ENCODE assay signal across 11 cellular contexts in the genomic region with DNA sequence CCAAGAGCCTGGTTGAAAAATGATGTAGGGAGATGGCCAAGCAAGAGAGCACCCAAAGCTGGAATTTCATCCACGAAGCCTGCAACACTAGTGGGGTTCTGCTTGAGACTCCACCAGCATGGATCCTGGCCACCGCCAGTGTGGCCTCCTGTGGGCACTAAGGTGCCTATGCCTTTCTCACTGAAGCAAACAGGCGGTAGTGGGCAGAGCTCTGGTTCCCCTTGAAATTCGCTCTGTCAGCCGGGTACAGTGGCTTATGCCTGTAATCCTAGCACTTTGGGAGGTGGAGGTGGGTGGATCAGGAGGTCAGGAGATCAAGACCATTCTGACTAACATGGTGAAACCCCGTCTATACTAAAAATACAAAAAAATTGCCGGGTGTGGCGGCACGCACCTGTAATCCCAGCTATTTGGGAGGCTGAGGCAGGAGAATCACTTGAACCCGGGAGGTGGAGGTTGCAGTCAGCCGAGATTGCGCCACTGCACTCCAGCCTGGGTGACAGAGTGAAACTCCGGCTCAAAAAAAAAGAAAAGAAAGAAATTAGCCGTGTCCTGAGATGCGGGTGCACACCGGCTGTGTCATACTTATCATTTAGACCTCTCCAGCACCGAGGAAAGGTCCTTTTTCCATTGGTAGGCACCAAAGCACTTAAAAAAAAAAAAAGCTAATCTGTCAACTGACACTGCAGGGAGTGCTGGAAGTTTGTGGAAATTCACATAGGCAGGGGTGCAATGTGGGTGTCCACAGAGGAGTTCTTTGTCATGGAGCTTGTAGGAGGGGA. TPM values are rescaled to one million over a fixed set of nuclear protein-coding genes. Genes with fewer than 3 reads are reported as not detected.
DNase-seq lines count a peak whose midpoint lies in the region; ATAC-seq, FAIRE-seq and TF ChIP-seq lines count a peak whose summit lies in the region.
"Had no signal": no experiment of that assay in that cellular context is flagged by ENCODE, and none has a peak within 500 bp of the region (broad histone marks: within the 10 kb centered on the region; RNA-seq: fewer than 3 reads in every experiment).

No MANE protein-coding gene starts in this region.

- H2AFZ ChIP-seq in OCI-LY7 (ENCODE audit: low read length) (no peak overlapping the region), endothelial cell of umbilical vein (ENCODE audit: low read depth, low read length) (no peak overlapping the region)

- H3K4me1 ChIP-seq in OCI-LY7 (ENCODE audit: insufficient read depth, low read length, poor library complexity, severe bottlenecking) (peaks cover 54% of the 10 kb centered on the region), endothelial cell of umbilical vein (ENCODE audit: control insufficient read depth, extremely low read depth, insufficient read depth, low read length) (peaks cover 15% of the 10 kb centered on the region)

- no peaks in the 10 kb centered on the region for H3K9me3 Mint-ChIP-seq in activated T-cell treated with anti-CD3 and anti-CD28 coated beads, Interleukin-2, amount 50 U/mL, for 24 hours
- H3K9me3 Mint-ChIP-seq in stimulated activated naive B cell treated with anti-CD40 and anti-IgM and Interleukin-4, amounts not matched to agents 10 μg/mL and 1 μg/mL and 100 μg/mL, for 72 hours = no peaks in the 10 kb centered on the region

- H3K36me3 ChIP-seq in OCI-LY7 (ENCODE audit: insufficient read depth, low read length) (peaks cover 75% of the 10 kb centered on the region), endothelial cell of umbilical vein (ENCODE audit: control insufficient read depth in 2 of 2, extremely low read depth in 1 of 2, insufficient read depth in 2 of 2, low read length in 2 of 2) (peaks cover 3 to 4% of the 10 kb centered on the region in 2 experiments), MG63 (peaks cover 9% of the 10 kb centered on the region)

- H3K4me3 ChIP-seq in OCI-LY7 (ENCODE audit: low read depth, low read length, poor library complexity, severe bottlenecking) (peak overlapping the region; percentile 57), endothelial cell of umbilical vein (replicated peaks in 1 of 3; ENCODE audit: insufficient read depth in 1 of 3, low read depth in 1 of 3, low read length in 3 of 3) (no peak overlapping the region), MG63 (no peak overlapping the region)

- POLR2A ChIA-PET in OCI-LY7 (lab: Charles Lee) = interaction anchor here (0.6 to 3.8 kb wide), 14 partner anchors 8 to 98 kb away, joined by 3 to 29 read pairs (median 5); a partner anchor contains a TSS
- POLR2A ChIA-PET in endothelial cell of umbilical vein (lab: Charles Lee) = no interaction called here

- FAIRE-seq in endothelial cell of umbilical vein (lab: Jason Lieb, UNC) = no peak
- FAIRE-seq: colon, RCC 7860 had no signal

- no peak for TF ChIP-seq POLR2A in endothelial cell of umbilical vein (IDR thresholded peaks at IDR 0.05; ENCODE audit: low read depth, low read length)

- H4K20me1 ChIP-seq in OCI-LY7 (ENCODE audit: insufficient read depth, low read length) = peaks cover 15% of the 10 kb centered on the region
- H4K20me1 ChIP-seq in endothelial cell of umbilical vein (replicated peaks; ENCODE audit: control insufficient read depth, extremely low read depth, insufficient read depth, low read length) = no peaks in the 10 kb centered on the region

- dilution Hi-C loops in endothelial cell of umbilical vein (cut with MboI; ENCODE audit: extremely low pct_ligation_motif_present, low sequenced_read_pairs) = no loop called here

- CTCF ChIA-PET in OCI-LY7 (lab: Charles Lee; ENCODE audit: unreplicated experiment) (interaction anchor here (0.7 to 1.4 kb wide), 6 partner anchors 13 to 88 kb away, joined by 3 to 5 read pairs (median 3); no protein-coding TSS in a partner anchor), endothelial cell of umbilical vein (lab: Charles Lee) (interaction anchor here (1.0 to 1.9 kb wide), 3 partner anchors 14 to 55 kb away, joined by 3 to 9 read pairs (median 5); a partner anchor contains a TSS)

- no peaks in the 10 kb centered on the region for H3K27me3 Mint-ChIP-seq in activated T-cell treated with anti-CD3 and anti-CD28 coated beads, Interleukin-2, amount 50 U/mL, for 24 hours
- no peaks in the 10 kb centered on the region for H3K27me3 Mint-ChIP-seq in stimulated activated naive B cell treated with anti-CD40 and anti-IgM and Interleukin-4, amounts not matched to agents 10 μg/mL and 1 μg/mL and 100 μg/mL, for 72 hours

- H3K9me1 ChIP-seq in endothelial cell of umbilical vein (replicated peaks; ENCODE audit: control insufficient read depth, extremely low read depth, insufficient read depth, low read length) = no peaks in the 10 kb centered on the region

- peak overlapping the region; percentile 88 for H3K27ac Mint-ChIP-seq in activated T-cell treated with anti-CD3 and anti-CD28 coated beads, Interleukin-2, amount 50 U/mL, for 24 hours
- H3K27ac Mint-ChIP-seq in stimulated activated naive B cell treated with anti-CD40 and anti-IgM and Interleukin-4, amounts not matched to agents 10 μg/mL and 1 μg/mL and 100 μg/mL, for 72 hours = peak overlapping the region; percentile 88

- H3K27ac ChIP-seq in OCI-LY7 (ENCODE audit: low read depth, low read length, poor library complexity, severe bottlenecking) (peak overlapping the region; percentile 94), endothelial cell of umbilical vein (ENCODE audit: insufficient read depth, low read depth, low read length) (peak overlapping the region; percentile 3)

- H3K4me1 Mint-ChIP-seq in activated T-cell treated with anti-CD3 and anti-CD28 coated beads, Interleukin-2, amount 50 U/mL, for 24 hours (ENCODE audit: low read depth) = peaks cover 85% of the 10 kb centered on the region
- H3K4me1 Mint-ChIP-seq in stimulated activated naive B cell treated with anti-CD40 and anti-IgM and Interleukin-4, amounts not matched to agents 10 μg/mL and 1 μg/mL and 100 μg/mL, for 72 hours = peaks cover 53 to 85% of the 10 kb centered on the region in 2 donors

- H3K4me2 ChIP-seq in OCI-LY7 (ENCODE audit: low read length) = peak overlapping the region; percentile 94
- H3K4me2 ChIP-seq in endothelial cell of umbilical vein (ENCODE audit: insufficient read depth, low read length) = no peak overlapping the region

- no peak for TF ChIP-seq CTCF in OCI-LY7 (conservative IDR thresholded peaks at IDR 0.05; ENCODE audit: low read length)
- no peak for TF ChIP-seq CTCF in endothelial cell of umbilical vein (IDR thresholded peaks at IDR 0.05; ENCODE audit: extremely low read depth in 1 of 2, insufficient read depth in 1 of 2, low read depth in 1 of 2, low read length in 2 of 2)

- peaks cover 75% of the 10 kb centered on the region for H3K36me3 Mint-ChIP-seq in activated T-cell treated with anti-CD3 and anti-CD28 coated beads, Interleukin-2, amount 50 U/mL, for 24 hours (ENCODE audit: low read depth)
- H3K36me3 Mint-ChIP-seq in stimulated activated naive B cell treated with anti-CD40 and anti-IgM and Interleukin-4, amounts not matched to agents 10 μg/mL and 1 μg/mL and 100 μg/mL, for 72 hours = peaks cover 52 to 68% of the 10 kb centered on the region in 2 donors

- H3K79me2 ChIP-seq in OCI-LY7 (ENCODE audit: insufficient read depth, low read depth, low read length) (peaks cover 100% of the 10 kb centered on the region), endothelial cell of umbilical vein (ENCODE audit: control insufficient read depth, insufficient read depth, low read length) (peaks cover 61% of the 10 kb centered on the region)

- no peaks in the 10 kb centered on the region for H3K9me2 ChIP-seq in OCI-LY7 (ENCODE audit: insufficient read depth, low read length)

- H3K27me3 ChIP-seq in endothelial cell of umbilical vein (ENCODE audit: control insufficient read depth in 2 of 2, insufficient read depth in 2 of 2, low read length in 2 of 2) (no peaks in the 10 kb centered on the region), MG63 (no peaks in the 10 kb centered on the region)

- peak; percentile 24 to 28 for ATAC-seq in stimulated activated naive B cell treated with anti-CD40 and anti-IgM and Interleukin-4, amounts not matched to agents 10 μg/mL and 1 μg/mL and 100 μg/mL, for 72 hours (replicated peaks)
- ATAC-seq in GM21717 (IDR thresholded peaks at IDR 0.05; ENCODE audit: unreplicated experiment) = no peak

- BruUV-seq in OCI-LY7 (replicated peaks; lab: Mats Ljungman, UMichigan) = no TSS peak
- no TSS peak for BruUV-seq in endothelial cell of umbilical vein (replicated peaks; lab: Mats Ljungman, UMichigan)

- DNase-seq in activated T-cell treated with anti-CD3 and anti-CD28 coated beads, Interleukin-2, amount 50 U/mL, for 24 hours = no peak
- no peak for DNase-seq in activated T-cell treated with anti-CD3 and anti-CD28 coated beads, Interleukin-2, amount 50 U/mL, for 1 hour
- DNase-seq in OCI-LY7 (ENCODE audit: low spot score) = no peak
- no peak for DNase-seq in endothelial cell of umbilical vein (ENCODE audit: low read depth, low spot score)
- DNase-seq in stimulated activated naive B cell treated with anti-CD40 and anti-IgM and Interleukin-4, amounts not matched to agents 10 μg/mL and 1 μg/mL and 100 μg/mL, for 72 hours = no peak
- DNase-seq in MG63 = no peak
- no peak for DNase-seq in HPDE6-E6E7 (ENCODE audit: extremely low spot score)
- DNase-seq: hippocampal formation had no signal

- no peaks in the 10 kb centered on the region; the same call in 1 of the 2 replicates for H3K9me3 ChIP-seq in OCI-LY7 (ENCODE audit: low read length)
- no peaks in the 10 kb centered on the region for H3K9me3 ChIP-seq in endothelial cell of umbilical vein (replicated peaks; ENCODE audit: control insufficient read depth, insufficient read depth, low read length)
- no peaks in the 10 kb centered on the region for H3K9me3 ChIP-seq in MG63

- H3K4me3 Mint-ChIP-seq in activated T-cell treated with anti-CD3 and anti-CD28 coated beads, Interleukin-2, amount 50 U/mL, for 24 hours = peak overlapping the region; percentile 79
- peak overlapping the region; percentile 68 to 77 for H3K4me3 Mint-ChIP-seq in stimulated activated naive B cell treated with anti-CD40 and anti-IgM and Interleukin-4, amounts not matched to agents 10 μg/mL and 1 μg/mL and 100 μg/mL, for 72 hours

- H3K9ac ChIP-seq in endothelial cell of umbilical vein (replicated peaks; ENCODE audit: extremely low read depth, insufficient read depth, low read length) = no peak overlapping the region

- intact Hi-C loops in OCI-LY7 (cut with micrococcal nuclease; ENCODE audit: unreplicated experiment) (no loop called here), endothelial cell of umbilical vein (cut with micrococcal nuclease) (no loop called here)

RNA-seq across cellular contexts. Expression of a gene that starts 28.3 kb away (rescaled TPM):
- total RNA-seq in OCI-LY7 (2014; rRNA removed; shearing (Covaris generic)) = 55.3 and 58.9 TPM in 2 replicates
- 84.0 and 89.1 TPM in 2 replicates for total RNA-seq in OCI-LY7 (2022)
- total RNA-seq in endothelial cell of umbilical vein = 57.4 and 66.1 TPM in 2 replicates
- polyA plus RNA-seq in endothelial cell of umbilical vein = 70.4 and 82.1 TPM in 2 replicates
- 60.9 and 68.3 TPM in 2 replicates for polyA plus RNA-seq in endothelial cell of umbilical vein (2011; cell fraction: cytosol; rRNA removed)
- 52.5 and 60.0 TPM in 2 replicates for polyA plus RNA-seq in endothelial cell of umbilical vein (2011; cell fraction: nucleus; rRNA removed)
- polyA plus RNA-seq in endothelial cell of umbilical vein (2012) = 41.7 and 45.2 TPM in 2 replicates
- 40.4 and 49.1 TPM in 2 replicates for polyA minus RNA-seq in endothelial cell of umbilical vein
- polyA minus RNA-seq in endothelial cell of umbilical vein (2011; cell fraction: cytosol; rRNA and poly(A)+ RNA removed) = 13.0 TPM
- polyA minus RNA-seq in endothelial cell of umbilical vein (2011; cell fraction: nucleus; rRNA and poly(A)+ RNA removed) = 18.2 and 20.2 TPM in 2 replicates
- total RNA-seq in MG63 (2014; rRNA removed; shearing (Covaris generic); ENCODE audit: low replicate concordance) = 43.2 and 50.6 TPM in 2 replicates

RNA-seq across cellular contexts. Expression of a gene that starts 49.5 kb away (rescaled TPM):
- total RNA-seq in OCI-LY7 (2014; rRNA removed; shearing (Covaris generic)) = 23.6 and 27.4 TPM in 2 replicates
- total RNA-seq in OCI-LY7 (2022) (74.7 and 87.3 TPM in 2 replicates), endothelial cell of umbilical vein (0.11 and 0.12 TPM in 2 replicates)
- 0.06 TPM in 1 of 2 replicates, not detected in the other for polyA plus RNA-seq in endothelial cell of umbilical vein
- polyA plus RNA-seq in endothelial cell of umbilical vein (2011; cell fraction: cytosol; rRNA removed) = 0.03 TPM in 1 of 2 replicates, not detected in the other
- polyA plus RNA-seq in endothelial cell of umbilical vein (2011; cell fraction: nucleus; rRNA removed) = 0.11 and 0.15 TPM in 2 replicates
- 0.07 TPM in 1 of 2 replicates, not detected in the other for polyA plus RNA-seq in endothelial cell of umbilical vein (2012)
- 0.05 and 0.15 TPM in 2 replicates for polyA minus RNA-seq in endothelial cell of umbilical vein
- polyA minus RNA-seq in endothelial cell of umbilical vein (2011; cell fraction: cytosol; rRNA and poly(A)+ RNA removed) = 47.1 TPM
- polyA minus RNA-seq in endothelial cell of umbilical vein (2011; cell fraction: nucleus; rRNA and poly(A)+ RNA removed) = 0.38 and 0.48 TPM in 2 replicates
- total RNA-seq in MG63 (2014; rRNA removed; shearing (Covaris generic); ENCODE audit: low replicate concordance) = 0.03 TPM in 1 of 2 replicates, not detected in the other

Comparison
In these comparisons a context has a peak if more than half of its experiments do, and no peak if none do; other contexts are left out.
1. RNA of a gene that starts 49.5 kb away (total RNA-seq): 23.6 to 87.3 TPM in OCI-LY7; 0.11 to 0.12 TPM in endothelial cell of umbilical vein and 0.03 TPM in MG63; every median in the first group is over 10 times any median in the second.